8 cellular contexts compared by ENCODE assay signal in genomic region chr6:83514877-83515466, GRCh38. TPM values are rescaled to one million over a fixed set of nuclear protein-coding genes. Genes with fewer than 3 reads are reported as not detected.
DNase-seq lines count a peak whose midpoint lies in the region; ATAC-seq and TF ChIP-seq lines count a peak whose summit lies in the region.

No MANE protein-coding gene starts in this region.

- peaks cover 13% of the 10 kb centered on the region for H3K27me3 ChIP-seq in CD4-positive, CD25-positive, alpha-beta regulatory T cell (ENCODE audit: control insufficient read depth, insufficient read depth, low read length)
- H3K27me3 ChIP-seq in lower lobe of right lung (ENCODE audit: low read depth) (no peaks in the 10 kb centered on the region), aorta (ENCODE audit: control insufficient read depth in 1 of 2, insufficient read depth in 2 of 2, low read length in 1 of 2) (no peaks in the 10 kb centered on the region)

- H3K27me3 Mint-ChIP-seq in CD4-positive, CD25-positive, alpha-beta regulatory T cell = peaks cover 42% of the 10 kb centered on the region

- WGBS in aorta, 2 donors = 8 to 13% methylated on average over 4 of the region's 4 CpGs

- ATAC-seq in CD4-positive, CD25-positive, alpha-beta regulatory T cell (ENCODE audit: low read depth in 2 of 2) = no peak
- ATAC-seq in HG03135 (IDR thresholded peaks at IDR 0.05; ENCODE audit: unreplicated experiment) = peak; percentile 48
- ATAC-seq in lower lobe of right lung = peak in 1 of 2 donors; percentile 39
- ATAC-seq in aorta (ENCODE audit: low FRiP score) = no peak

- peaks cover 0 to 7% (median 0%) of the 10 kb centered on the region in 4 donors for H3K4me1 Mint-ChIP-seq in CD4-positive, CD25-positive, alpha-beta regulatory T cell

- no peak overlapping the region for H3K4me3 ChIP-seq in CD4-positive, CD25-positive, alpha-beta regulatory T cell (ENCODE audit: low read depth, low read length)
- H3K4me3 ChIP-seq in GM12875 (ENCODE audit: low read depth, low read length) (no peak overlapping the region), cardiac fibroblast (replicated peaks in 1 of 2; ENCODE audit: low read depth in 2 of 2, low read length in 2 of 2) (no peak overlapping the region), lower lobe of right lung (no peak overlapping the region), aorta (ENCODE audit: low read length in 2 of 2) (no peak overlapping the region)

- H3K36me3 ChIP-seq in CD4-positive, CD25-positive, alpha-beta regulatory T cell (ENCODE audit: control insufficient read depth, insufficient read depth, low read length) = no peaks in the 10 kb centered on the region
- H3K36me3 ChIP-seq in lower lobe of right lung (no peaks in the 10 kb centered on the region), aorta (ENCODE audit: control insufficient read depth in 1 of 2, insufficient read depth in 2 of 2, low read length in 1 of 2) (no peaks in the 10 kb centered on the region)

- no peaks in the 10 kb centered on the region for H3K36me3 Mint-ChIP-seq in CD4-positive, CD25-positive, alpha-beta regulatory T cell

- no peak overlapping the region for H3K27ac Mint-ChIP-seq in CD4-positive, CD25-positive, alpha-beta regulatory T cell

- H3K4me1 ChIP-seq in CD4-positive, CD25-positive, alpha-beta regulatory T cell (ENCODE audit: control insufficient read depth, insufficient read depth, low read length, poor library complexity, severe bottlenecking) = no peaks in the 10 kb centered on the region
- H3K4me1 ChIP-seq in lower lobe of right lung = peaks cover 6% of the 10 kb centered on the region
- peaks cover 0 to 2% of the 10 kb centered on the region in 2 donors for H3K4me1 ChIP-seq in aorta (ENCODE audit: control insufficient read depth in 1 of 2, insufficient read depth in 2 of 2, low read length in 2 of 2)

- no peaks in the 10 kb centered on the region for H3K9me3 Mint-ChIP-seq in CD4-positive, CD25-positive, alpha-beta regulatory T cell

- DNase-seq in CD4-positive, CD25-positive, alpha-beta regulatory T cell = peak in 2 of 3 donors; percentile 16 to 55
- DNase-seq in NCI-H774 (lab: John Stamatoyannopoulos, UW) (peak; percentile 76), cardiac fibroblast (ENCODE audit: low read depth in 2 of 2) (peak; percentile 80), lower lobe of right lung (no peak), aorta (no peak)
- no peak for DNase-seq in effector CD8-positive, alpha-beta T cell (lab: John Stamatoyannopoulos, UW)

- intact Hi-C loops in lower lobe of right lung (cut with DNase I) (loop anchor here (5.0 kb wide), 1 partner anchor 98 kb away; no protein-coding TSS in a partner anchor), aorta (cut with DNase I) (loop anchor here (2.0 to 5.0 kb wide), 4 partner anchors 83 to 448 kb away; partner anchors contain the start of genes ME1 (in 2 of the 2) and DOP1A (in 1 of the 2))

- TF ChIP-seq CTCF in GM12875 (IDR thresholded peaks at IDR 0.05; ENCODE audit: borderline replicate concordance, insufficient read depth, low read depth, low read length) (peak; percentile 54), cardiac fibroblast (IDR thresholded peaks at IDR 0.05; ENCODE audit: low read depth, low read length) (peak; percentile 79), lower lobe of right lung (IDR thresholded peaks at IDR 0.05) (peak; percentile 78)

- no peak overlapping the region for H3K4me3 Mint-ChIP-seq in CD4-positive, CD25-positive, alpha-beta regulatory T cell

- H3K27ac ChIP-seq in CD4-positive, CD25-positive, alpha-beta regulatory T cell (ENCODE audit: insufficient read depth, low read length, poor library complexity, severe bottlenecking) = no peak overlapping the region
- H3K27ac ChIP-seq in lower lobe of right lung (no peak overlapping the region), aorta (ENCODE audit: low read depth in 1 of 2, low read length in 2 of 2) (no peak overlapping the region)

- no peaks in the 10 kb centered on the region for H3K9me3 ChIP-seq in CD4-positive, CD25-positive, alpha-beta regulatory T cell (ENCODE audit: control insufficient read depth in 2 of 2, low read length in 2 of 2)
- H3K9me3 ChIP-seq in lower lobe of right lung (no peaks in the 10 kb centered on the region), aorta (ENCODE audit: control insufficient read depth, low read length) (no peaks in the 10 kb centered on the region)

RNA-seq across cellular contexts. Expression of gene PRSS35, which starts 2.6 kb away (rescaled TPM):
- not detected for total RNA-seq in CD4-positive, CD25-positive, alpha-beta regulatory T cell
- polyA plus RNA-seq in CD4-positive, CD25-positive, alpha-beta regulatory T cell = not detected
- total RNA-seq in lower lobe of right lung = 0.59 TPM
- total RNA-seq in aorta = 1 to 10 TPM; 4.1 to 4.7 TPM
- 1 to 10 TPM; 4.3 to 8.2 TPM for polyA plus RNA-seq in aorta

Comparison
In these comparisons a context has a peak if more than half of its experiments do, and no peak if none do; other contexts are left out.
1. DNase-seq: peak in CD4-positive, CD25-positive, alpha-beta regulatory T cell (2 of 3), NCI-H774 (single experiment) and cardiac fibroblast (2 of 2); none in lower lobe of right lung (single experiment), aorta (0 of 2) and effector CD8-positive, alpha-beta T cell (single experiment).
2. Peak in every context shown above with its lines, with median percentiles within 50 percentile points of each other: CTCF ChIP-seq.